In genomic region chr1:2312589-2313301, GRCh38 we compare ENCODE assay signal across 1 cellular context.
TF ChIP-seq lines count a peak whose summit lies in the region.

No MANE protein-coding gene starts in this region.

TF ChIP-seq in liver, 16 proteins besides CTCF, POLR2A, EP300 and RAD21 (continued from another document):
- TF ChIP-seq FOXA2 (IDR thresholded peaks at IDR 0.05) = no peak
- TF ChIP-seq SP1 (IDR thresholded peaks at IDR 0.05) = no peak
- TF ChIP-seq ATF3 (IDR thresholded peaks at IDR 0.05) = no peak
